8 cellular contexts compared by ENCODE assay signal in the genomic region with DNA sequence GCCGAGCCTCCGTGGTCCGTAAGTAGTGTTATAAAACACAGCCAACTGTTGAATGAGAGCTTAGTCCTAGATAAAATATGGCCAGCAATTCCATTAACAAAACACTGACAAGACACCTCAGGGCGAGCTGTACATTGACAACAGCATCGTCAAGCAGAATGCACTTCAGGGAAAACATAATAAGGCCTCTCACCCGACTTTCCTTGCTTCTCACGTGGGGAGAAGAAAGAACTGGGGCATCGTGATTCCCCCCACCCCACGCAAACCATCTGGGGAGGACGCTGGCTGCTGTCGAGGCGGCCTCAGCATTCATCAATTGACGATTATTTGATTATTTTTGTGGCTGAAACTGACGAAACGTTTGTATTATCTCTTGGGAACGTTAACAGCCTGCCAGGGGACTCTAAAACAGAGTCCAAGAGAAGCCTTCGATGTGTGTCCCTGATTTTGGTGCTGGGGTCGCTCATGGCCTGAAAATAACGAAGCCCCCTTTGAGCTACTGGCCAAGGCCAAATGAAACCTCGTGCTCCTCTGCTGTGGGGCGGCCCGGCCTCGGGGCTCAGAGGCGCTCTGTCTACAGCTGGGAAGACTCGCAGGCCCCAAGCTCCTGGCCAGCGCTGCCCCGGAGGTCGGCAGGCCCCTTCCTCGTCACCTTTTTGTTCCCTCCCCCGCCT. TPM values are rescaled to one million over a fixed set of nuclear protein-coding genes. Genes with fewer than 3 reads are reported as not detected.
DNase-seq lines count a peak whose midpoint lies in the region; ATAC-seq and TF ChIP-seq lines count a peak whose summit lies in the region.

No MANE protein-coding gene starts in this region.

- H3K79me2 ChIP-seq in PC-3 (ENCODE audit: low read length) (peaks cover 18% of the 10 kb centered on the region), osteoblast (ENCODE audit: insufficient read depth, low read length) (peaks cover 21% of the 10 kb centered on the region)

- no peaks in the 10 kb centered on the region for H3K9me3 ChIP-seq in CD4-positive, alpha-beta memory T cell (ENCODE audit: control insufficient read depth in 1 of 2, low read length in 2 of 2)
- H3K9me3 ChIP-seq in PC-3 (ENCODE audit: low read length), result no peaks in the 10 kb centered on the region
- H3K9me3 ChIP-seq in esophagus (ENCODE audit: control insufficient read depth in 2 of 2, insufficient read depth in 1 of 2, low read depth in 1 of 2, low read length in 1 of 2), result no peaks in the 10 kb centered on the region
- no peaks in the 10 kb centered on the region for H3K9me3 ChIP-seq in osteoblast (ENCODE audit: low read depth, low read length)

- peak overlapping the region; percentile 96 to 100 (median 100) for H3K27ac Mint-ChIP-seq in CD4-positive, alpha-beta memory T cell

- intact Hi-C loops in CD4-positive, alpha-beta memory T cell (cut with micrococcal nuclease), result loop anchor here (1.0 to 5.0 kb wide), 3 partner anchors 97 to 185 kb away; a partner anchor contains a TSS
- intact Hi-C loops in PC-3 (cut with micrococcal nuclease) (loop anchor here (1.0 kb wide), 1 partner anchor 36 kb away; a partner anchor contains a TSS), posterior cingulate gyrus (cut with DNase I) (loop anchor here (5.0 to 10.0 kb wide), 4 partner anchors 34 to 211 kb away; a partner anchor contains a TSS)

- peak overlapping the region; percentile 85 for H2AFZ ChIP-seq in PC-3 (ENCODE audit: low read length)
- peak overlapping the region; percentile 86 for H2AFZ ChIP-seq in osteoblast (ENCODE audit: low read length)

- H3K27me3 Mint-ChIP-seq in CD4-positive, alpha-beta memory T cell, result no peaks in the 10 kb centered on the region

- peaks cover 21% of the 10 kb centered on the region for H3K4me1 ChIP-seq in CD4-positive, alpha-beta memory T cell (ENCODE audit: insufficient read depth, low read length)
- H3K4me1 ChIP-seq in PC-3 (ENCODE audit: insufficient read depth, low read length) (peaks cover 15% of the 10 kb centered on the region), esophagus (ENCODE audit: control insufficient read depth in 2 of 2, insufficient read depth in 2 of 2, low read length in 1 of 2) (peaks cover 0 to 2% of the 10 kb centered on the region in 2 donors), osteoblast (ENCODE audit: insufficient read depth, low read length) (peaks cover 11% of the 10 kb centered on the region)

- 28 to 30% methylated on average over 30 of the region's 30 CpGs for WGBS in esophagus, 2 donors

- H3K27me3 ChIP-seq in CD4-positive, alpha-beta memory T cell (ENCODE audit: insufficient read depth, low read length), result no peaks in the 10 kb centered on the region
- H3K27me3 ChIP-seq in PC-3 (ENCODE audit: low read length) (no peaks in the 10 kb centered on the region), esophagus (ENCODE audit: control insufficient read depth in 1 of 2, insufficient read depth in 2 of 2, low read length in 2 of 2) (no peaks in the 10 kb centered on the region), osteoblast (ENCODE audit: insufficient read depth, low read length) (no peaks in the 10 kb centered on the region)

- peaks cover 8% of the 10 kb centered on the region for H3K36me3 ChIP-seq in CD4-positive, alpha-beta memory T cell (ENCODE audit: insufficient read depth, low read length)
- H3K36me3 ChIP-seq in PC-3 (ENCODE audit: low read depth, low read length), result peaks cover 12% of the 10 kb centered on the region; the same call in 1 of the 2 replicates
- peaks cover 6% of the 10 kb centered on the region in 2 donors for H3K36me3 ChIP-seq in esophagus (ENCODE audit: control insufficient read depth in 2 of 2, insufficient read depth in 2 of 2, low read length in 1 of 2)
- H3K36me3 ChIP-seq in osteoblast (ENCODE audit: insufficient read depth, low read length), result peaks cover 17% of the 10 kb centered on the region

- peak overlapping the region; percentile 93 for H3K27ac ChIP-seq in CD4-positive, alpha-beta memory T cell (ENCODE audit: low read depth, low read length)
- H3K27ac ChIP-seq in PC-3 (ENCODE audit: low read length), result peak overlapping the region; percentile 55
- peak overlapping the region; percentile 88 to 92 for H3K27ac ChIP-seq in esophagus (ENCODE audit: low read depth in 2 of 2, low read length in 1 of 2)
- peak overlapping the region; percentile 98 for H3K27ac ChIP-seq in osteoblast (ENCODE audit: low read depth, low read length)

- peak overlapping the region; percentile 92 for H3K4me2 ChIP-seq in PC-3 (ENCODE audit: low read length)
- peak overlapping the region; percentile 100 for H3K4me2 ChIP-seq in osteoblast (ENCODE audit: insufficient read depth, low read length)

- DNase-seq in CD4-positive, alpha-beta memory T cell, result peak in 1 of 5 donors; percentile 6
- no peak for DNase-seq in PC-3
- DNase-seq in osteoblast (ENCODE audit: insufficient read length, low spot score, missing footprints), result peak; percentile 10
- no peak for DNase-seq in HPDE6-E6E7 (ENCODE audit: extremely low spot score)
- DNase-seq in posterior cingulate gyrus, result no peak
- no peak for DNase-seq in UCSD-AML1 (lab: John Stamatoyannopoulos, UW; ENCODE audit: unreplicated experiment)

- H3K9me2 ChIP-seq in PC-3 (replicated peaks; ENCODE audit: low read length), result no peaks in the 10 kb centered on the region

- POLR2A ChIA-PET in CD4-positive, alpha-beta memory T cell (lab: Charles Lee; ENCODE audit: partially characterized antibody), result interaction anchor here (0.7 to 2.4 kb wide), 10 partner anchors 11 to 1546 kb away, joined by 3 to 18 read pairs (median 5); a partner anchor contains a TSS
- POLR2A ChIA-PET in PC-3 (lab: Charles Lee; ENCODE audit: unreplicated experiment), result no interaction called here

- H4K20me1 ChIP-seq in PC-3 (ENCODE audit: low read length), result peaks cover 7% of the 10 kb centered on the region
- H4K20me1 ChIP-seq in osteoblast (ENCODE audit: insufficient read depth, low read length), result peaks cover 10% of the 10 kb centered on the region

- H3K4me3 Mint-ChIP-seq in CD4-positive, alpha-beta memory T cell, result peak overlapping the region; percentile 95 to 100 (median 100)

- ATAC-seq in GM21825 (IDR thresholded peaks at IDR 0.05; ENCODE audit: unreplicated experiment) (peak; percentile 19), PC-3 (peak; percentile 48)

- TSS peak; percentile 90 for BruUV-seq in PC-3 (replicated peaks; lab: Mats Ljungman, UMichigan)

- H3K9me3 Mint-ChIP-seq in CD4-positive, alpha-beta memory T cell, result no peaks in the 10 kb centered on the region

- H3K4me1 Mint-ChIP-seq in CD4-positive, alpha-beta memory T cell, result peaks cover 18 to 29% (median 22%) of the 10 kb centered on the region in 4 donors

- CTCF ChIA-PET in CD4-positive, alpha-beta memory T cell (lab: Charles Lee; ENCODE audit: partially characterized antibody), result interaction anchor here (0.5 to 4.3 kb wide), 4 partner anchors 18 to 340 kb away, joined by 3 to 23 read pairs (median 3); a partner anchor contains a TSS
- CTCF ChIA-PET in PC-3 (lab: Charles Lee), result interaction anchor here (0.9 kb wide), 1 partner anchor 46 kb away, joined by 3 read pairs; no protein-coding TSS in a partner anchor

- TF ChIP-seq CTCF in PC-3 (conservative IDR thresholded peaks at IDR 0.05; ENCODE audit: low read depth, low read length) (no peak), osteoblast (IDR thresholded peaks at IDR 0.05; ENCODE audit: extremely low read depth, low read depth, low read length) (no peak)

- peak overlapping the region; percentile 97 for H3K9ac ChIP-seq in PC-3 (ENCODE audit: low read length)

- peak overlapping the region; percentile 79 to 90 for H3K4me3 ChIP-seq in CD4-positive, alpha-beta memory T cell (ENCODE audit: low read length in 2 of 2)
- peak overlapping the region; percentile 96 for H3K4me3 ChIP-seq in PC-3 (ENCODE audit: low read length)
- H3K4me3 ChIP-seq in esophagus (ENCODE audit: low read depth in 1 of 2, low read length in 2 of 2), result peak overlapping the region; percentile 86 to 95
- peak overlapping the region; percentile 96 for H3K4me3 ChIP-seq in osteoblast (ENCODE audit: insufficient read depth, low read length)

- H3K36me3 Mint-ChIP-seq in CD4-positive, alpha-beta memory T cell, result peaks cover 12 to 30% of the 10 kb centered on the region in 2 donors

- no peaks in the 10 kb centered on the region for H3F3A ChIP-seq in PC-3 (ENCODE audit: low read length, unreplicated experiment)

RNA-seq across cellular contexts. Expression of a gene that starts 0.5 kb away (rescaled TPM):
- total RNA-seq in CD4-positive, alpha-beta memory T cell, result 1 to 10 TPM; 1.1 to 1.9 TPM
- under 1 TPM; 0.13 to 0.30 TPM for polyA plus RNA-seq in CD4-positive, alpha-beta memory T cell
- not detected in 2 replicates for total RNA-seq in PC-3 (2014; rRNA removed)
- under 1 TPM; 0.16 to 0.55 TPM for polyA plus RNA-seq in esophagus
- 0.29 and 0.36 TPM in 2 replicates for total RNA-seq in osteoblast

RNA-seq across cellular contexts. Expression of a gene that starts 0.6 kb away (rescaled TPM):
- 100 to 1,000 TPM; 124 to 127 TPM for total RNA-seq in CD4-positive, alpha-beta memory T cell
- 100 to 1,000 TPM; 471 to 536 TPM for polyA plus RNA-seq in CD4-positive, alpha-beta memory T cell
- total RNA-seq in PC-3 (2014; rRNA removed), result 190 and 198 TPM in 2 replicates
- 100 to 1,000 TPM; 351 to 424 TPM for polyA plus RNA-seq in esophagus
- total RNA-seq in osteoblast, result 76.0 and 94.6 TPM in 2 replicates

RNA-seq across cellular contexts. Expression of a gene that starts 7.7 kb away (rescaled TPM):
- total RNA-seq in CD4-positive, alpha-beta memory T cell, result 1 to 10 TPM; 8.1 to 8.8 TPM
- 1 to 10 TPM; 1.1 to 1.6 TPM for polyA plus RNA-seq in CD4-positive, alpha-beta memory T cell
- 0.36 TPM in 1 of 2 replicates, not detected in the other for total RNA-seq in PC-3 (2014; rRNA removed)
- 1 to 10 TPM in 1 of 2 donors, under 1 TPM in 1; 0.73 to 2.2 TPM for polyA plus RNA-seq in esophagus
- under 0.01 and 0.29 TPM in 2 replicates for total RNA-seq in osteoblast

RNA-seq across cellular contexts. Expression of a gene that starts 35.4 kb away (rescaled TPM):
- total RNA-seq in CD4-positive, alpha-beta memory T cell, result under 1 TPM in 1 of 2 experiments, not detected in 1; 0.49 TPM
- not detected for polyA plus RNA-seq in CD4-positive, alpha-beta memory T cell
- total RNA-seq in PC-3 (2014; rRNA removed), result 13.6 and 15.7 TPM in 2 replicates
- 1 to 10 TPM; 3.3 to 5.6 TPM for polyA plus RNA-seq in esophagus
- total RNA-seq in osteoblast, result 4.7 and 6.2 TPM in 2 replicates

RNA-seq across cellular contexts. Expression of a gene that starts 52.7 kb away (rescaled TPM):
- total RNA-seq in CD4-positive, alpha-beta memory T cell, result not detected
- under 1 TPM in 1 of 2 donors, not detected in 1; 0.06 TPM for polyA plus RNA-seq in CD4-positive, alpha-beta memory T cell
- total RNA-seq in PC-3 (2014; rRNA removed) (0.04 TPM in 1 of 2 replicates, not detected in the other), osteoblast (under 0.01 and 0.29 TPM in 2 replicates)
- under 1 TPM; 0.07 to 0.18 TPM for polyA plus RNA-seq in esophagus
